In genomic region chr7:27201231-27202017, GRCh38 we compare ENCODE assay signal across 7 cellular contexts. TPM values are rescaled to one million over a fixed set of nuclear protein-coding genes. Genes with fewer than 3 reads are reported as not detected.
DNase-seq lines count a peak whose midpoint lies in the region; ATAC-seq and TF ChIP-seq lines count a peak whose summit lies in the region.
"Had no signal": no experiment of that assay in that cellular context is flagged by ENCODE, and none has a peak within 500 bp of the region (broad histone marks: within the 10 kb centered on the region; RNA-seq: fewer than 3 reads in every experiment).

No MANE protein-coding gene starts in this region.

- DNase-seq in CD14-positive monocyte (ENCODE audit: low spot score) (peak; percentile 60), NOMO-1 treated with DMSO at 0.1 percent for 48 hours (lab: John Stamatoyannopoulos, UW; ENCODE audit: unreplicated experiment) (peak; percentile 76), hepatocyte (ENCODE audit: low spot score) (no peak), DMS153 (lab: John Stamatoyannopoulos, UW) (no peak)

- H3K27me3 Mint-ChIP-seq in CD14-positive monocyte (ENCODE audit: low read depth in 3 of 3) = peaks cover 90 to 96% (median 92%) of the 10 kb centered on the region in 3 donors

- no peaks in the 10 kb centered on the region for H3K36me3 ChIP-seq in hepatocyte (replicated peaks; ENCODE audit: insufficient read depth, low read depth)

- peaks cover 61% of the 10 kb centered on the region for H3K4me1 Mint-ChIP-seq in CD14-positive monocyte

- peaks cover 87% of the 10 kb centered on the region for H3K27me3 ChIP-seq in hepatocyte

- WGBS in hepatocyte (ENCODE audit: low lambda C conversion rate, missing lambda C conversion rate) = 22% methylated on average over 9 of the region's 9 CpGs

- peaks cover 4% of the 10 kb centered on the region for H3K4me1 ChIP-seq in hepatocyte (ENCODE audit: insufficient read depth)

- H3K4me2 ChIP-seq in hepatocyte = peak overlapping the region; percentile 90

- H3K27ac ChIP-seq in hepatocyte = peak overlapping the region; percentile 82

- H3K36me3 Mint-ChIP-seq in CD14-positive monocyte = peaks cover 8 to 23% of the 10 kb centered on the region in 2 donors

- H3K4me3 ChIP-seq in hepatocyte = peak overlapping the region; percentile 57

- ATAC-seq in GM19395 (IDR thresholded peaks at IDR 0.05; ENCODE audit: unreplicated experiment) (no peak), esophagus mucosa (no peak)

- intact Hi-C loops in CD14-positive monocyte (cut with micrococcal nuclease) = loop anchor here (5.0 to 10.0 kb wide), 3 partner anchors 34 to 893 kb away; partner anchors contain the start of genes EVX1 (in 1 of the 2) and HOXA9 (in 1 of the 2)

- no peak overlapping the region for H2AFZ ChIP-seq in hepatocyte

- H3K9me2 ChIP-seq in hepatocyte (replicated peaks; ENCODE audit: insufficient read depth) = no peaks in the 10 kb centered on the region

- peaks cover 81% of the 10 kb centered on the region for H3K79me2 ChIP-seq in hepatocyte

- TF ChIP-seq CTCF in CD14-positive monocyte (IDR thresholded peaks at IDR 0.05) = no peak
- TF ChIP-seq CTCF in hepatocyte (IDR thresholded peaks at IDR 0.05; ENCODE audit: poor library complexity) = no peak

- H3K4me3 Mint-ChIP-seq in CD14-positive monocyte = peak overlapping the region; percentile 78 to 95

- H3K9me3 Mint-ChIP-seq in CD14-positive monocyte = peaks cover 0 to 47% (median 31%) of the 10 kb centered on the region in 7 donors

- H3K9me3 ChIP-seq in hepatocyte (ENCODE audit: low read depth) = no peaks in the 10 kb centered on the region

- H3K27ac Mint-ChIP-seq in CD14-positive monocyte = peak overlapping the region in 1 of 7 donors; percentile 62

- H4K20me1 ChIP-seq in hepatocyte (ENCODE audit: insufficient read depth, poor library complexity, severe bottlenecking) = peaks cover 20% of the 10 kb centered on the region

RNA-seq across cellular contexts. Expression of gene HOXA13, which starts 1.5 kb away (rescaled TPM):
- polyA plus RNA-seq in CD14-positive monocyte (not detected), hepatocyte (6.1 and 6.2 TPM in 2 replicates)
- total RNA-seq in hepatocyte (13.0 and 14.2 TPM in 2 replicates), esophagus mucosa (not detected)
- total RNA-seq: glomerular endothelial cell had no signal

RNA-seq across cellular contexts. Expression of gene HOXA11, which starts 16.4 kb away (rescaled TPM):
- polyA plus RNA-seq in CD14-positive monocyte (not detected), hepatocyte (5.4 and 7.6 TPM in 2 replicates)
- total RNA-seq in hepatocyte (6.4 and 9.6 TPM in 2 replicates), esophagus mucosa (not detected)

RNA-seq across cellular contexts. Expression of gene HOXA10, which starts 27.3 kb away (rescaled TPM):
- polyA plus RNA-seq in CD14-positive monocyte = 1 to 10 TPM in 1 of 2 donors, under 1 TPM in 1; 0.33 to 3.2 TPM
- 9.9 and 15.1 TPM in 2 replicates for total RNA-seq in hepatocyte
- polyA plus RNA-seq in hepatocyte = 7.7 and 8.1 TPM in 2 replicates
- total RNA-seq in esophagus mucosa = 1.1 TPM

RNA-seq across cellular contexts. Expression of gene HOXA9, which starts 36.1 kb away (rescaled TPM):
- polyA plus RNA-seq in CD14-positive monocyte = 1 to 10 TPM in 1 of 2 donors, under 1 TPM in 1; 0.55 to 1.9 TPM
- 3.6 and 5.9 TPM in 2 replicates for total RNA-seq in hepatocyte
- polyA plus RNA-seq in hepatocyte = 3.5 and 4.4 TPM in 2 replicates
- 1.7 TPM for total RNA-seq in esophagus mucosa

RNA-seq across cellular contexts. Expression of gene EVX1, which starts 41.2 kb away (rescaled TPM):
- polyA plus RNA-seq in CD14-positive monocyte = not detected
- 1.1 and 1.6 TPM in 2 replicates for total RNA-seq in hepatocyte
- polyA plus RNA-seq in hepatocyte = 0.95 and 1.9 TPM in 2 replicates
- total RNA-seq in esophagus mucosa = not detected
- total RNA-seq: glomerular endothelial cell had no signal

Comparison
In these comparisons a context has a peak if more than half of its experiments do, and no peak if none do; other contexts are left out.
1. DNase-seq: peak in CD14-positive monocyte (single experiment) and NOMO-1 treated with DMSO at 0.1 percent for 48 hours (single experiment); none in hepatocyte (single experiment) and DMS153 (single experiment).
2. RNA of gene HOXA13, which starts 1.5 kb away (total RNA-seq): 13.0 to 14.2 TPM in hepatocyte; not detected in esophagus mucosa (single experiment); every median in the first group is over 10 times any median in the second.